1 cellular context compared by ENCODE assay signal in genomic region chr10:60789340-60789739, GRCh38.
A peak's percentile ranks its signal among the peaks of the same experiment; 100 is the strongest.
TF ChIP-seq lines count a peak whose summit lies in the region.

No MANE protein-coding gene starts in this region.

TF ChIP-seq in HEK293, 187 proteins besides CTCF, POLR2A, EP300 and RAD21:
- TF ChIP-seq ZNF146 (tag by site-specific recombination; IDR thresholded peaks at IDR 0.05) (peak; percentile 56; the same call in 1 of the 2 replicates), ZNF398 (tag by site-specific recombination; IDR thresholded peaks at IDR 0.05) (no peak)
TF ChIP-seq in HEK293: peak in this region for 1.
